Comparison of ENCODE assay signal across 22 cellular contexts in genomic region chr11:8004008-8004407, GRCh38. TPM values are rescaled to one million over a fixed set of nuclear protein-coding genes. Genes with fewer than 3 reads are reported as not detected.
"Had no signal": no experiment of that assay in that cellular context is flagged by ENCODE, and none has a peak within 500 bp of the region (broad histone marks: within the 10 kb centered on the region; RNA-seq: fewer than 3 reads in every experiment).

No MANE protein-coding gene starts in this region.

- H3K4me3 ChIP-seq: MG63 had no signal

- H3K36me3 ChIP-seq: MG63 had no signal

- H3K9me3 ChIP-seq: MG63, SK-N-SH had no signal

- H3K27me3 ChIP-seq: MG63 had no signal

- DNase-seq: KBM-7, MG63, NCI-H1092, NCI-H1105 treated with DMSO at 0.1 percent for 48 hours, NCI-H1417 treated with DMSO at 0.1 percent for 48 hours, NCI-H146, NCI-H1694 treated with DMSO at 0.1 percent for 48 hours, NCI-H1930, NCI-H2081 treated with DMSO at 0.1 percent for 48 hours, NCI-H2171, NCI-H226, NCI-H446, NCI-H510A, NCI-H524 treated with DMSO at 0.1 percent for 48 hours, NCI-H69, NCI-H774, SHP77, SK-N-SH had no signal

- H3K27ac ChIP-seq: RWPE1 had no signal

- ATAC-seq: Panc1 had no signal

RNA-seq across cellular contexts. Expression of gene NLRP10, which starts 38.8 kb away (rescaled TPM):
- total RNA-seq: HT-29, SK-MEL-5 had no signal
